29 cellular contexts compared by ENCODE assay signal in genomic region chr20:20220137-20220536, GRCh38.
"Had no signal": no experiment of that assay in that cellular context is flagged by ENCODE, and none has a peak within 500 bp of the region (broad histone marks: within the 10 kb centered on the region; RNA-seq: fewer than 3 reads in every experiment).

No MANE protein-coding gene starts in this region.

- H3K9me3 Mint-ChIP-seq: stimulated activated effector memory CD8-positive, alpha-beta T cell treated with anti-CD3 and anti-CD28 coated beads, Interleukin-12 subunit alpha, Interleukin-12 subunit beta, amount 100 ng/mL, for 72 hours; type B pancreatic cell had no signal

- H3K4me3 Mint-ChIP-seq: stimulated activated effector memory CD8-positive, alpha-beta T cell treated with anti-CD3 and anti-CD28 coated beads, Interleukin-12 subunit alpha, Interleukin-12 subunit beta, amount 100 ng/mL, for 72 hours; stimulated activated memory B cell treated with anti-CD40 and anti-IgM and Interleukin-4, amounts not matched to agents 10 μg/mL and 1 μg/mL and 100 μg/mL, for 72 hours; stimulated activated naive B cell treated with anti-CD40 and anti-IgM and Interleukin-4, amounts not matched to agents 10 μg/mL and 1 μg/mL and 100 μg/mL, for 72 hours; stimulated activated naive CD8-positive, alpha-beta T cell treated with anti-CD3 and anti-CD28 coated beads, Interleukin-15, amount 100 ng/mL, for 72 hours; stimulated activated naive CD8-positive, alpha-beta T cell treated with anti-CD3 and anti-CD28 coated beads, Interleukin-15, Interleukin-2, amounts not matched to agents 100 ng/mL and 50 ng/mL, for 24 hours; type B pancreatic cell had no signal

- H3K4me1 Mint-ChIP-seq: stimulated activated effector memory CD8-positive, alpha-beta T cell treated with anti-CD3 and anti-CD28 coated beads, Interleukin-12 subunit alpha, Interleukin-12 subunit beta, amount 100 ng/mL, for 72 hours; stimulated activated memory B cell treated with anti-CD40 and anti-IgM and Interleukin-4, amounts not matched to agents 10 μg/mL and 1 μg/mL and 100 μg/mL, for 72 hours; stimulated activated naive B cell treated with anti-CD40 and anti-IgM and Interleukin-4, amounts not matched to agents 10 μg/mL and 1 μg/mL and 100 μg/mL, for 72 hours; stimulated activated naive CD8-positive, alpha-beta T cell treated with anti-CD3 and anti-CD28 coated beads, Interleukin-15, amount 100 ng/mL, for 72 hours had no signal

- H3K27me3 ChIP-seq: testis, thyroid gland, tibial artery, tibial nerve, upper lobe of left lung, uterus, vagina had no signal

- DNase-seq: stimulated activated CD4-positive, alpha-beta T cell treated with anti-CD3 and anti-CD28 coated beads, Interleukin-2, amount 100 ng/mL, for 48 hours; stimulated activated CD4-positive, alpha-beta T cell treated with anti-CD3 and anti-CD28 coated beads, Interleukin-4, amount 100 ng/mL, for 1 hour; stimulated activated CD4-positive, alpha-beta T cell treated with anti-CD3 and anti-CD28 coated beads, Interleukin-4, amount 100 ng/mL, for 24 hours; stimulated activated CD4-positive, alpha-beta T cell treated with anti-CD3 and anti-CD28 coated beads, Interleukin-4, amount 100 ng/mL, for 4 hours; stimulated activated CD8-positive, alpha-beta memory T cell treated with anti-CD3 and anti-CD28 coated beads, Interleukin-4, amount 100 ng/mL, for 48 hours; stimulated activated naive B cell treated with anti-CD40 and anti-IgM and Interleukin-4, amounts not matched to agents 10 μg/mL and 1 μg/mL and 100 μg/mL, for 72 hours; stimulated activated naive CD4-positive, alpha-beta T cell; stimulated activated naive CD4-positive, alpha-beta T cell treated with Interleukin-2 at 50 U/mL for 16 hours; stimulated activated naive CD8-positive, alpha-beta T cell treated with anti-CD3 and anti-CD28 coated beads, Interleukin-15, amount 100 ng/mL, for 72 hours; stimulated activated naive CD8-positive, alpha-beta T cell treated with anti-CD3 and anti-CD28 coated beads, Interleukin-15, Interleukin-2, amounts not matched to agents 100 U/mL and 50 U/mL, for 24 hours; stomach; substantia nigra; testis; thyroid gland; tibial artery; transverse colon; trophoblast cell; upper lobe of left lung; upper lobe of right lung; uterus had no signal

- H3K27ac Mint-ChIP-seq: stimulated activated effector memory CD8-positive, alpha-beta T cell treated with anti-CD3 and anti-CD28 coated beads, Interleukin-12 subunit alpha, Interleukin-12 subunit beta, amount 100 ng/mL, for 72 hours; stimulated activated memory B cell treated with anti-CD40 and anti-IgM and Interleukin-4, amounts not matched to agents 10 μg/mL and 1 μg/mL and 100 μg/mL, for 72 hours; stimulated activated naive B cell treated with anti-CD40 and anti-IgM and Interleukin-4, amounts not matched to agents 10 μg/mL and 1 μg/mL and 100 μg/mL, for 72 hours; stimulated activated naive CD8-positive, alpha-beta T cell treated with anti-CD3 and anti-CD28 coated beads, Interleukin-15, amount 100 ng/mL, for 72 hours; stimulated activated naive CD8-positive, alpha-beta T cell treated with anti-CD3 and anti-CD28 coated beads, Interleukin-15, Interleukin-2, amounts not matched to agents 100 ng/mL and 50 ng/mL, for 24 hours; type B pancreatic cell had no signal

- H3K9me3 ChIP-seq: testis, thoracic aorta, thyroid gland, tibial artery, transverse colon, upper lobe of left lung, upper lobe of right lung, uterus, vagina had no signal

- ATAC-seq: stimulated activated effector memory CD8-positive, alpha-beta T cell treated with anti-CD3 and anti-CD28 coated beads, Interleukin-12 subunit alpha, Interleukin-12 subunit beta, amount 100 ng/mL, for 72 hours; stimulated activated memory B cell treated with anti-CD40 and anti-IgM and Interleukin-4, amounts not matched to agents 10 μg/mL and 1 μg/mL and 100 μg/mL, for 72 hours; stimulated activated naive B cell treated with anti-CD40 and anti-IgM and Interleukin-4, amounts not matched to agents 10 μg/mL and 1 μg/mL and 100 μg/mL, for 72 hours; stimulated activated naive CD8-positive, alpha-beta T cell treated with anti-CD3 and anti-CD28 coated beads, Interleukin-15, amount 100 ng/mL, for 72 hours; stimulated activated naive CD8-positive, alpha-beta T cell treated with anti-CD3 and anti-CD28 coated beads, Interleukin-15, Interleukin-2, amounts not matched to agents 100 U/mL and 50 U/mL, for 24 hours; upper lobe of right lung had no signal

- H3K4me1 ChIP-seq: stomach, suprapubic skin, testis, tibial artery, tibial nerve, transverse colon, upper lobe of left lung, upper lobe of right lung, uterus, vagina had no signal

- H3K27ac ChIP-seq: stomach, suprapubic skin, testis, thoracic aorta, thyroid gland, tibial artery, tibial nerve, transverse colon, upper lobe of left lung, upper lobe of right lung, uterus, vagina had no signal

- H3K4me3 ChIP-seq: stomach, suprapubic skin, testis, thoracic aorta, thyroid gland, tibial artery, tibial nerve, transverse colon, upper lobe of left lung, upper lobe of right lung, uterus, vagina had no signal

- FAIRE-seq: urothelium cell line had no signal

- H3K36me3 Mint-ChIP-seq: stimulated activated effector memory CD8-positive, alpha-beta T cell treated with anti-CD3 and anti-CD28 coated beads, Interleukin-12 subunit alpha, Interleukin-12 subunit beta, amount 100 ng/mL, for 72 hours; stimulated activated memory B cell treated with anti-CD40 and anti-IgM and Interleukin-4, amounts not matched to agents 10 μg/mL and 1 μg/mL and 100 μg/mL, for 72 hours; type B pancreatic cell had no signal

- H3K36me3 ChIP-seq: stomach, suprapubic skin, thoracic aorta, thyroid gland, tibial artery, tibial nerve, transverse colon, upper lobe of left lung, upper lobe of right lung, uterus, vagina had no signal
